In the genomic region with DNA sequence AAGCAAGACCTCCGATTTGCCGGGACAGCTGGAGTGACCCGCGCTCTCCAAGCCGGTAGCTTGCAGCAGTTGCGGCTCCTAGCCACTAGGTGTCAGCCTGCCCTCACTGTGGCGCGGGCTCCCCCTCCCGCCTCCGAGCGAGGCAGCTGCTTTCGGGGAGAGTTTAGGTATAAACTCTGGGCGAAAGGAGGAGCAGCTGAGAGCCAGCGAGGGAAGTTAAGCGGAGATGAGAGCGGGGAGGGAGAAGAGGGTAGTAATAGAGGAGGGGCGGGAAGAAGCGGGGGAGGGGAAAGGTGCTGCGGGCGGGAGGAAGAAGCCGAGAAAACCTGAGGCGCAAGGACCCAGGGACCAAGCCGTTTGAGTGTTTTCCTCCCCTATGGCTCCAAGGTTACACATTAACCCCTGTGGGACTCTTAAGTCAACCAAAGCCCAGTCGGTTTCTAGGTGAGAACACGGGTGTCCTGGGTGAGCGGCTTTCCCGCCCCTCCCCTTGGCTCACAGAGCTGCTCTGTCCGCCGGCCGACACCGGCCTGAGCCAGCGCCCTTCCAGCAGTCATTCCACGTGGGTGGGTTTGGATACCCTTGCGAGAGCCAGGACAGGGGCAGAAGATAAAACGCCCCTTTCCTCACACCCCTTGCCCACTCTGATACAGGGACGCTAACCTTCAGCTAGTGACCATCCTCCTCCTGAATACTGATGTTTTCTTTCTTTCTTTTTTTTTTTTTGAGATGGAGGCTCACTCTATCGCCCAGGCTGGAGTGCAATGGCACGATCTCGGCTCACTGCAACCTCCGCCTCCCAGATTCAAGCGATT, we compare ENCODE assay signal across 8 cellular contexts. TPM values are rescaled to one million over a fixed set of nuclear protein-coding genes. Genes with fewer than 3 reads are reported as not detected.
DNase-seq lines count a peak whose midpoint lies in the region; ATAC-seq and TF ChIP-seq lines count a peak whose summit lies in the region.

No MANE protein-coding gene starts in this region.

- DNase-seq in AG09319 (ENCODE audit: extremely low read depth, low read depth) (peak; percentile 85), NCI-H446 treated with DMSO at 0.1 percent for 48 hours (lab: John Stamatoyannopoulos, UW) (peak; percentile 86), cerebellum (ENCODE audit: low spot score) (peak; percentile 90), kidney glomerular epithelial cell (lab: John Stamatoyannopoulos, UW) (peak; percentile 99)
- DNase-seq in activated CD4-positive, alpha-beta T cell treated with anti-CD3 and anti-CD28 coated beads for 1 hour, result peak; percentile 84
- peak; percentile 89 to 90 for DNase-seq in stimulated activated CD4-positive, alpha-beta T cell treated with anti-CD3 and anti-CD28 coated beads, Interleukin-15, amount 100 ng/mL, for 48 hours (ENCODE audit: low read depth in 2 of 2)

- TF ChIP-seq CTCF in AG09319 (IDR thresholded peaks at IDR 0.05; ENCODE audit: low read depth, low read length), result peak; percentile 98

- peak; percentile 46 for ATAC-seq in GM18909 (IDR thresholded peaks at IDR 0.05; ENCODE audit: poor library complexity, unreplicated experiment)
- peak; percentile 36 for ATAC-seq in HG03196 (IDR thresholded peaks at IDR 0.05; ENCODE audit: unreplicated experiment)

RNA-seq across cellular contexts. Expression of gene TLCD1, which starts 1.1 kb away (rescaled TPM):
- total RNA-seq in cerebellum, result 1.5 TPM

RNA-seq across cellular contexts. Expression of gene NEK8, which starts 1.5 kb away (rescaled TPM):
- total RNA-seq in cerebellum, result 2.2 TPM

RNA-seq across cellular contexts. Expression of gene RPL23A, which starts 7.3 kb away (rescaled TPM):
- total RNA-seq in cerebellum, result 170 TPM

RNA-seq across cellular contexts. Expression of gene RAB34, which starts 9.5 kb away (rescaled TPM):
- 17.4 TPM for total RNA-seq in cerebellum

RNA-seq across cellular contexts. Expression of gene PROCA1, which starts 15.4 kb away (rescaled TPM):
- total RNA-seq in cerebellum, result 6.1 TPM

Comparison
In these comparisons a context has a peak if more than half of its experiments do, and no peak if none do; other contexts are left out.
1. Peak in every context shown above with its lines: DNase-seq and ATAC-seq.